ENCODE assay signal across 8 cellular contexts in the genomic region with DNA sequence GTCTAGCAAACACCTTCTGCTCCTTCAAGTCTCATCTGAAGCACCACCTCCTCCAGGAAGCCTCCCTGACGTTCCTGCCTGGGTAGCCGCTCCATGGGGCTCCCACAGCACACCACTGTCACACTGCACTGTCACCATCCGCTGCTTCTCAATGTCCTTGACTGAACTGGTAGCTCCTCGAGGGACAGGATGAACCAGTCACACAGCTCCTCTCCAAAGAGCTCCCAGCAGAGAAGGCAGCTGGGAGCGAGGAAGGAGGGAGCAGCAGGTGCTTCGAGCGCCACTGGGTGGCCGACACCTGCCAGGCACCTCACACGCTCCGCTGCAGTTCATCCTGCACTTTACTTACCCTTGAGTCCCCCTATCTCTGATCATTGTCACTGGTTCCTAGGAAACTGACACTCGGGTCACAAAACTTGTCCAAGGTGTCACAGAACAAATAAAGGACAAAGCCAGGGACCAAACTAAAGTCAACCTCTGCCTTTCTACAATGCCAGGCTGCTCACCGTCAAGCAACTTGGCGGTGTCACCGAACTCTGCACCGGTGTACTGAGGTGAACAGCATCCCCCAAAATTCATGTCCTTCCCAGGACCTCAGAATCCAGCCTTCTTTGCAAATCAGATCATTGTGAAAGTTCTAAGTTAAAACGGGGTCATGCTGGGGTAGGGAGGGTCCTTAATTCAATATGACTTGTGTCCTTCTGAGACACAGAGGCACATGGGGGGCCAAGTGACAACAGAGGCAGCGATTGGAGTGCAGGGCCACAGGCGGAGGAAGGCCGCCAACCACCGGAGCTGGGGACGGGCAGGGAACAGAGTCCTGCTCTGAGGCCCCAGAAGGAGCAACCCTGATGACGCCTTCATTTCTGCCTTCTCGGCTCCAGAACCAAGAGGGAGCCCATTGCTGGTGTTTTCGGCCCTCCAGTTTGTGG. TPM values are rescaled to one million over a fixed set of nuclear protein-coding genes. Genes with fewer than 3 reads are reported as not detected.
A peak's percentile ranks its signal among the peaks of the same experiment; 100 is the strongest.
DNase-seq lines count a peak whose midpoint lies in the region; ATAC-seq, FAIRE-seq and TF ChIP-seq lines count a peak whose summit lies in the region.

No MANE protein-coding gene starts in this region.

- no peaks in the 10 kb centered on the region for H3K9me2 ChIP-seq in PC-3 (replicated peaks; ENCODE audit: low read length)

- H2AFZ ChIP-seq in PC-3 (ENCODE audit: low read length) (peak overlapping the region; percentile 40), endothelial cell of umbilical vein (ENCODE audit: low read depth, low read length) (peak overlapping the region; percentile 2)

- CTCF ChIA-PET in PC-3 (lab: Charles Lee), result no interaction called here
- CTCF ChIA-PET in endothelial cell of umbilical vein (lab: Charles Lee), result interaction anchor here (1.0 to 1.4 kb wide), 2 partner anchors 14 to 151 kb away, joined by 3 to 7 read pairs; no protein-coding TSS in a partner anchor

- H3K9me3 ChIP-seq in PC-3 (ENCODE audit: low read length) (no peaks in the 10 kb centered on the region), endothelial cell of umbilical vein (replicated peaks; ENCODE audit: control insufficient read depth, insufficient read depth, low read length) (no peaks in the 10 kb centered on the region), skeletal muscle tissue (ENCODE audit: control insufficient read depth in 3 of 3, low read length in 3 of 3) (no peaks in the 10 kb centered on the region)

- H4K20me1 ChIP-seq in PC-3 (ENCODE audit: low read length), result no peaks in the 10 kb centered on the region
- H4K20me1 ChIP-seq in endothelial cell of umbilical vein (replicated peaks; ENCODE audit: control insufficient read depth, extremely low read depth, insufficient read depth, low read length), result no peaks in the 10 kb centered on the region

- TF ChIP-seq CTCF in PC-3 (conservative IDR thresholded peaks at IDR 0.05; ENCODE audit: low read depth, low read length) (no peak), endothelial cell of umbilical vein (IDR thresholded peaks at IDR 0.05; ENCODE audit: extremely low read depth in 1 of 2, insufficient read depth in 1 of 2, low read depth in 1 of 2, low read length in 2 of 2) (no peak)

- H3K27me3 ChIP-seq in PC-3 (ENCODE audit: low read length), result no peaks in the 10 kb centered on the region
- H3K27me3 ChIP-seq in endothelial cell of umbilical vein (ENCODE audit: control insufficient read depth in 2 of 2, insufficient read depth in 2 of 2, low read length in 2 of 2), result no peaks in the 10 kb centered on the region
- H3K27me3 ChIP-seq in skeletal muscle tissue (ENCODE audit: control insufficient read depth in 3 of 3, insufficient read depth in 3 of 3, low read length in 3 of 3), result no peaks in the 10 kb centered on the region

- no peak overlapping the region for H3K4me3 ChIP-seq in PC-3 (ENCODE audit: low read length)
- H3K4me3 ChIP-seq in endothelial cell of umbilical vein (replicated peaks in 1 of 3; ENCODE audit: insufficient read depth in 1 of 3, low read depth in 1 of 3, low read length in 3 of 3), result no peak overlapping the region
- H3K4me3 ChIP-seq in skeletal muscle tissue (ENCODE audit: low read length in 3 of 3), result no peak overlapping the region

- no TSS peak for BruUV-seq in PC-3 (replicated peaks; lab: Mats Ljungman, UMichigan)
- no TSS peak for BruUV-seq in endothelial cell of umbilical vein (replicated peaks; lab: Mats Ljungman, UMichigan)

- intact Hi-C loops in PC-3 (cut with micrococcal nuclease) (no loop called here), endothelial cell of umbilical vein (cut with micrococcal nuclease) (no loop called here)

- H3K4me1 ChIP-seq in PC-3 (ENCODE audit: insufficient read depth, low read length) (peaks cover 39% of the 10 kb centered on the region), endothelial cell of umbilical vein (ENCODE audit: control insufficient read depth, extremely low read depth, insufficient read depth, low read length) (no peaks in the 10 kb centered on the region), skeletal muscle tissue (ENCODE audit: control insufficient read depth in 3 of 3, insufficient read depth in 3 of 3, low read length in 3 of 3) (peaks cover 0 to 7% (median 0%) of the 10 kb centered on the region in 3 donors)

- no peaks in the 10 kb centered on the region for H3K36me3 ChIP-seq in PC-3 (ENCODE audit: low read depth, low read length)
- no peaks in the 10 kb centered on the region for H3K36me3 ChIP-seq in endothelial cell of umbilical vein (ENCODE audit: control insufficient read depth in 2 of 2, extremely low read depth in 1 of 2, insufficient read depth in 2 of 2, low read length in 2 of 2)
- no peaks in the 10 kb centered on the region for H3K36me3 ChIP-seq in skeletal muscle tissue (ENCODE audit: control insufficient read depth in 3 of 3, insufficient read depth in 3 of 3, low read length in 3 of 3)

- H3K4me2 ChIP-seq in PC-3 (ENCODE audit: low read length) (peak overlapping the region; percentile 60), endothelial cell of umbilical vein (ENCODE audit: insufficient read depth, low read length) (no peak overlapping the region)

- POLR2A ChIA-PET in PC-3 (lab: Charles Lee; ENCODE audit: unreplicated experiment) (no interaction called here), endothelial cell of umbilical vein (lab: Charles Lee) (no interaction called here)

- no peak for FAIRE-seq in endothelial cell of umbilical vein (lab: Jason Lieb, UNC)

- H3K9ac ChIP-seq in PC-3 (ENCODE audit: low read length) (peak overlapping the region; percentile 64), endothelial cell of umbilical vein (replicated peaks; ENCODE audit: extremely low read depth, insufficient read depth, low read length) (no peak overlapping the region), skeletal muscle tissue (ENCODE audit: low read depth in 1 of 3, low read length in 3 of 3) (no peak overlapping the region)

- DNase-seq in NCI-H2029 (lab: John Stamatoyannopoulos, UW) (peak; percentile 33), NCI-H2029 treated with DMSO at 0.1 percent for 48 hours (lab: John Stamatoyannopoulos, UW) (no peak), PC-3 (peak; percentile 24), endothelial cell of umbilical vein (ENCODE audit: low read depth, low spot score) (no peak), C1 segment of cervical spinal cord (lab: John Stamatoyannopoulos, UW) (no peak), medulla oblongata (ENCODE audit: extremely low spot score) (no peak)

- no peak for TF ChIP-seq POLR2A in endothelial cell of umbilical vein (IDR thresholded peaks at IDR 0.05; ENCODE audit: low read depth, low read length)

- ATAC-seq in PC-3 (no peak), HG03432 (IDR thresholded peaks at IDR 0.05; ENCODE audit: unreplicated experiment) (no peak)

- H3K27ac ChIP-seq in PC-3 (ENCODE audit: low read length) (peak overlapping the region; percentile 90), endothelial cell of umbilical vein (ENCODE audit: insufficient read depth, low read depth, low read length) (no peak overlapping the region), skeletal muscle tissue (ENCODE audit: low read depth, low read length) (peak overlapping the region; percentile 19)

- no peaks in the 10 kb centered on the region for H3K79me2 ChIP-seq in PC-3 (ENCODE audit: low read length)
- no peaks in the 10 kb centered on the region for H3K79me2 ChIP-seq in endothelial cell of umbilical vein (ENCODE audit: control insufficient read depth, insufficient read depth, low read length)

- dilution Hi-C loops in endothelial cell of umbilical vein (cut with MboI; ENCODE audit: extremely low pct_ligation_motif_present, low sequenced_read_pairs), result no loop called here

- no peaks in the 10 kb centered on the region for H3F3A ChIP-seq in PC-3 (ENCODE audit: low read length, unreplicated experiment)

- no peaks in the 10 kb centered on the region for H3K9me1 ChIP-seq in endothelial cell of umbilical vein (replicated peaks; ENCODE audit: control insufficient read depth, extremely low read depth, insufficient read depth, low read length)

RNA-seq across cellular contexts. Expression of a gene that starts 5.5 kb away (rescaled TPM):
- total RNA-seq in PC-3 (2014; rRNA removed), result 51.0 and 59.8 TPM in 2 replicates
- total RNA-seq in endothelial cell of umbilical vein, result not detected in 2 replicates
- 0.06 TPM in 1 of 2 replicates, not detected in the other for polyA plus RNA-seq in endothelial cell of umbilical vein
- not detected in 2 replicates for polyA plus RNA-seq in endothelial cell of umbilical vein (2011; cell fraction: cytosol; rRNA removed)
- polyA plus RNA-seq in endothelial cell of umbilical vein (2011; cell fraction: nucleus; rRNA removed), result not detected in 2 replicates
- not detected in 2 replicates for polyA plus RNA-seq in endothelial cell of umbilical vein (2012)
- not detected in 2 replicates for polyA minus RNA-seq in endothelial cell of umbilical vein
- polyA minus RNA-seq in endothelial cell of umbilical vein (2011; cell fraction: cytosol; rRNA and poly(A)+ RNA removed), result 103 TPM
- polyA minus RNA-seq in endothelial cell of umbilical vein (2011; cell fraction: nucleus; rRNA and poly(A)+ RNA removed), result 5.7 and 12.5 TPM in 2 replicates
- total RNA-seq in skeletal muscle tissue, result 0.52 TPM

RNA-seq across cellular contexts. Expression of a gene that starts 21.5 kb away (rescaled TPM):
- total RNA-seq in PC-3 (2014; rRNA removed), result 50.5 and 57.6 TPM in 2 replicates
- 42.0 and 43.8 TPM in 2 replicates for total RNA-seq in endothelial cell of umbilical vein
- 15.6 and 28.7 TPM in 2 replicates for polyA plus RNA-seq in endothelial cell of umbilical vein
- 43.9 and 48.2 TPM in 2 replicates for polyA plus RNA-seq in endothelial cell of umbilical vein (2011; cell fraction: cytosol; rRNA removed)
- 23.6 and 39.9 TPM in 2 replicates for polyA plus RNA-seq in endothelial cell of umbilical vein (2011; cell fraction: nucleus; rRNA removed)
- 38.8 and 53.4 TPM in 2 replicates for polyA plus RNA-seq in endothelial cell of umbilical vein (2012)
- polyA minus RNA-seq in endothelial cell of umbilical vein, result 20.0 and 28.4 TPM in 2 replicates
- 11.6 TPM for polyA minus RNA-seq in endothelial cell of umbilical vein (2011; cell fraction: cytosol; rRNA and poly(A)+ RNA removed)
- 7.8 and 8.8 TPM in 2 replicates for polyA minus RNA-seq in endothelial cell of umbilical vein (2011; cell fraction: nucleus; rRNA and poly(A)+ RNA removed)
- 32.9 TPM for total RNA-seq in skeletal muscle tissue

RNA-seq across cellular contexts. Expression of a gene that starts 27.8 kb away (rescaled TPM):
- 14.0 and 19.9 TPM in 2 replicates for total RNA-seq in PC-3 (2014; rRNA removed)
- total RNA-seq in endothelial cell of umbilical vein, result 12.7 and 13.1 TPM in 2 replicates
- 16.9 and 18.1 TPM in 2 replicates for polyA plus RNA-seq in endothelial cell of umbilical vein
- 11.0 and 12.2 TPM in 2 replicates for polyA plus RNA-seq in endothelial cell of umbilical vein (2011; cell fraction: cytosol; rRNA removed)
- polyA plus RNA-seq in endothelial cell of umbilical vein (2011; cell fraction: nucleus; rRNA removed), result 4.3 and 5.1 TPM in 2 replicates
- 8.4 and 8.8 TPM in 2 replicates for polyA plus RNA-seq in endothelial cell of umbilical vein (2012)
- 4.8 and 5.5 TPM in 2 replicates for polyA minus RNA-seq in endothelial cell of umbilical vein
- 7.0 TPM for polyA minus RNA-seq in endothelial cell of umbilical vein (2011; cell fraction: cytosol; rRNA and poly(A)+ RNA removed)
- 1.3 and 2.5 TPM in 2 replicates for polyA minus RNA-seq in endothelial cell of umbilical vein (2011; cell fraction: nucleus; rRNA and poly(A)+ RNA removed)
- 6.3 TPM for total RNA-seq in skeletal muscle tissue

RNA-seq across cellular contexts. Expression of a gene that starts 47.7 kb away (rescaled TPM):
- total RNA-seq in PC-3 (2014; rRNA removed), result 122 and 200 TPM in 2 replicates
- total RNA-seq in endothelial cell of umbilical vein, result 317 and 335 TPM in 2 replicates
- polyA plus RNA-seq in endothelial cell of umbilical vein, result 119 and 170 TPM in 2 replicates
- 199 and 217 TPM in 2 replicates for polyA plus RNA-seq in endothelial cell of umbilical vein (2011; cell fraction: cytosol; rRNA removed)
- polyA plus RNA-seq in endothelial cell of umbilical vein (2011; cell fraction: nucleus; rRNA removed), result 103 and 123 TPM in 2 replicates
- 279 and 381 TPM in 2 replicates for polyA plus RNA-seq in endothelial cell of umbilical vein (2012)
- 63.8 and 69.3 TPM in 2 replicates for polyA minus RNA-seq in endothelial cell of umbilical vein
- polyA minus RNA-seq in endothelial cell of umbilical vein (2011; cell fraction: cytosol; rRNA and poly(A)+ RNA removed), result 46.6 TPM
- 24.5 and 36.0 TPM in 2 replicates for polyA minus RNA-seq in endothelial cell of umbilical vein (2011; cell fraction: nucleus; rRNA and poly(A)+ RNA removed)
- total RNA-seq in skeletal muscle tissue, result 83.0 TPM

Comparison
In these comparisons a context has a peak if more than half of its experiments do, and no peak if none do; other contexts are left out.
1. DNase-seq: peak in NCI-H2029 (single experiment) and PC-3 (single experiment); none in NCI-H2029 treated with DMSO at 0.1 percent for 48 hours (single experiment), endothelial cell of umbilical vein (single experiment), C1 segment of cervical spinal cord (0 of 14) and medulla oblongata (single experiment).
2. RNA of a gene that starts 5.5 kb away (total RNA-seq): 51.0 to 59.8 TPM in PC-3; 0.52 TPM in skeletal muscle tissue (single experiment) and not detected in endothelial cell of umbilical vein; every median in the first group is over 10 times any median in the second.